ENCODE assay signal across 1 cellular context in genomic region chr13:52187029-52187423, GRCh38.
TF ChIP-seq lines count a peak whose summit lies in the region.

No MANE protein-coding gene starts in this region.

TF ChIP-seq in IMR-90, 13 proteins besides CTCF, POLR2A, EP300 and RAD21:
- TF ChIP-seq RCOR1 (IDR thresholded peaks at IDR 0.05; ENCODE audit: insufficient replicate concordance, low read length) (no peak), NFE2L2 (IDR thresholded peaks at IDR 0.05; ENCODE audit: low read depth, low read length) (no peak), CHD1 (IDR thresholded peaks at IDR 0.05; ENCODE audit: low read depth, low read length) (no peak), USF2 (IDR thresholded peaks at IDR 0.05; ENCODE audit: low read depth, low read length) (no peak), MAFK (IDR thresholded peaks at IDR 0.05; ENCODE audit: low read depth, low read length) (no peak), CEBPB (IDR thresholded peaks at IDR 0.05; ENCODE audit: low read depth, low read length) (no peak), RFX5 (IDR thresholded peaks at IDR 0.05; ENCODE audit: low read depth, low read length) (no peak), SMC3 (IDR thresholded peaks at IDR 0.05; ENCODE audit: low read depth, low read length) (no peak), FOS (IDR thresholded peaks at IDR 0.05; ENCODE audit: low read depth, low read length) (no peak), BHLHE40 (IDR thresholded peaks at IDR 0.05; ENCODE audit: low read depth, low read length) (no peak), MXI1 (IDR thresholded peaks at IDR 0.05; ENCODE audit: borderline replicate concordance, low read depth, low read length) (no peak), ELK1 (IDR thresholded peaks at IDR 0.05; ENCODE audit: borderline replicate concordance, low read depth, low read length) (no peak), MAZ (IDR thresholded peaks at IDR 0.05; ENCODE audit: borderline replicate concordance, low read depth, low read length) (no peak)
TF ChIP-seq in IMR-90: peak in this region for 0.
